ENCODE assay signal across 13 cellular contexts in the genomic region with DNA sequence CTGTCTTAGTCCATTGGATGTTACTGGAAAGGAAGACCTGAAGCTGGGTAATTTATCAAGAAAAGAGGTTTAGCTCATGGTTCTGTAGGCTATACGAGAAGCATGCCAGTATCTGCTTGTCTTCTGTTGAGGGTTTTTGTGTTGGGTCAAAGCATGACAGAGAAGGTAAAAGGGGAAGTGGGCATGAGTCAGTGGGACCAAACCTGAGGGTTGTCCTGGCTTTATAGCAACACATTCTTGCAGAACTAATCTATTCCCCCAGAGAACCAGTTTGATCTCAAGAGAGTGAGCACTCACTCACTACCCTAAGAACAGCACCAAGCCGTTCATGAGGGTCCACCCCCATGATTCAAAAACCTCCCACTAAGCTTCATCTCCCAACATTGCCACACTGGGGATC. TPM values are rescaled to one million over a fixed set of nuclear protein-coding genes. Genes with fewer than 3 reads are reported as not detected.
DNase-seq lines count a peak whose midpoint lies in the region; ATAC-seq and TF ChIP-seq lines count a peak whose summit lies in the region.
"Had no signal": no experiment of that assay in that cellular context is flagged by ENCODE, and none has a peak within 500 bp of the region (broad histone marks: within the 10 kb centered on the region; RNA-seq: fewer than 3 reads in every experiment).

No MANE protein-coding gene starts in this region.

- no peaks in the 10 kb centered on the region for H3K79me2 ChIP-seq in hepatocyte

- H3K27ac Mint-ChIP-seq in stimulated activated naive CD8-positive, alpha-beta T cell treated with anti-CD3 and anti-CD28 coated beads, Interleukin-15, Interleukin-2, amounts not matched to agents 100 ng/mL and 50 ng/mL, for 24 hours: peak overlapping the region; percentile 14

- WGBS in hepatocyte (ENCODE audit: low lambda C conversion rate, missing lambda C conversion rate): 98% methylated on average over 2 of the region's 2 CpGs

- no peaks in the 10 kb centered on the region for H3K9me3 Mint-ChIP-seq in stimulated activated naive CD8-positive, alpha-beta T cell treated with anti-CD3 and anti-CD28 coated beads, Interleukin-15, Interleukin-2, amounts not matched to agents 100 ng/mL and 50 ng/mL, for 24 hours

- no peak for TF ChIP-seq CTCF in hepatocyte (IDR thresholded peaks at IDR 0.05; ENCODE audit: poor library complexity)

- H3K4me2 ChIP-seq in hepatocyte: no peak overlapping the region

- H3K27ac ChIP-seq in hepatocyte: no peak overlapping the region
- H3K27ac ChIP-seq: foreskin keratinocyte, lower lobe of right lung had no signal

- no peaks in the 10 kb centered on the region for H3K36me3 Mint-ChIP-seq in stimulated activated naive CD8-positive, alpha-beta T cell treated with anti-CD3 and anti-CD28 coated beads, Interleukin-15, Interleukin-2, amounts not matched to agents 100 ng/mL and 50 ng/mL, for 24 hours (ENCODE audit: low read depth)

- no peak overlapping the region for H3K4me3 Mint-ChIP-seq in stimulated activated naive CD8-positive, alpha-beta T cell treated with anti-CD3 and anti-CD28 coated beads, Interleukin-15, Interleukin-2, amounts not matched to agents 100 ng/mL and 50 ng/mL, for 24 hours

- no peaks in the 10 kb centered on the region for H4K20me1 ChIP-seq in hepatocyte (ENCODE audit: insufficient read depth, poor library complexity, severe bottlenecking)

- H3K4me1 Mint-ChIP-seq in stimulated activated naive CD8-positive, alpha-beta T cell treated with anti-CD3 and anti-CD28 coated beads, Interleukin-15, Interleukin-2, amounts not matched to agents 100 ng/mL and 50 ng/mL, for 24 hours (ENCODE audit: low read depth): peaks cover 10% of the 10 kb centered on the region

- H2AFZ ChIP-seq in hepatocyte: no peak overlapping the region

- no peaks in the 10 kb centered on the region for H3K9me2 ChIP-seq in hepatocyte (replicated peaks; ENCODE audit: insufficient read depth)

- no peaks in the 10 kb centered on the region for H3K36me3 ChIP-seq in hepatocyte (replicated peaks; ENCODE audit: insufficient read depth, low read depth)
- H3K36me3 ChIP-seq: lower lobe of right lung had no signal

- no peaks in the 10 kb centered on the region for H3K9me3 ChIP-seq in hepatocyte (ENCODE audit: low read depth)
- H3K9me3 ChIP-seq: lower lobe of right lung had no signal

- no peak for DNase-seq in activated CD4-positive, CD25-positive, alpha-beta regulatory T cell treated with anti-CD3 and anti-CD28 coated beads, Interleukin-2, amount 50 U/mL, for 72 hours
- peak; percentile 36 for DNase-seq in HT1080 (ENCODE audit: low read depth)
- DNase-seq in NCI-H446 treated with DMSO at 0.1 percent for 48 hours (lab: John Stamatoyannopoulos, UW): no peak
- DNase-seq in NK-92 (lab: John Stamatoyannopoulos, UW; ENCODE audit: unreplicated experiment): no peak
- no peak for DNase-seq in hepatocyte (ENCODE audit: low spot score)
- DNase-seq: foreskin keratinocyte; GF-D8; lower lobe of right lung; right cardiac atrium; stimulated activated CD8-positive, alpha-beta memory T cell treated with anti-CD3 and anti-CD28 coated beads, Interleukin-4, amount 100 ng/mL, for 48 hours had no signal

- H3K27me3 Mint-ChIP-seq in stimulated activated naive CD8-positive, alpha-beta T cell treated with anti-CD3 and anti-CD28 coated beads, Interleukin-15, Interleukin-2, amounts not matched to agents 100 ng/mL and 50 ng/mL, for 24 hours: no peaks in the 10 kb centered on the region

- no peaks in the 10 kb centered on the region for H3K27me3 ChIP-seq in hepatocyte
- H3K27me3 ChIP-seq: foreskin keratinocyte had no signal

- peaks cover 4% of the 10 kb centered on the region for H3K4me1 ChIP-seq in hepatocyte (ENCODE audit: insufficient read depth)
- H3K4me1 ChIP-seq: foreskin keratinocyte, lower lobe of right lung had no signal

- peak; percentile 35 to 51 for ATAC-seq in activated CD4-positive, CD25-positive, alpha-beta regulatory T cell treated with anti-CD3 and anti-CD28 coated beads, Interleukin-2, amount 50 U/mL, for 24 hours
- ATAC-seq in HG02798 (IDR thresholded peaks at IDR 0.05; ENCODE audit: poor library complexity, unreplicated experiment): peak; percentile 74
- ATAC-seq: foreskin keratinocyte, lower lobe of right lung, right cardiac atrium had no signal

- H3K4me3 ChIP-seq in hepatocyte: no peak overlapping the region
- H3K4me3 ChIP-seq: lower lobe of right lung had no signal

RNA-seq across cellular contexts. Expression of gene KRAS, which starts 19.0 kb away (rescaled TPM):
- 7.7 and 11.2 TPM in 2 replicates for total RNA-seq in HT1080 (2014; rRNA removed; shearing (Covaris generic))
- 22.6 and 25.9 TPM in 2 replicates for polyA plus RNA-seq in HT1080 (2015; cell fraction: cytosol; rRNA removed)
- polyA plus RNA-seq in HT1080 (2015; cell fraction: nucleus; rRNA removed): 14.4 and 15.3 TPM in 2 replicates
- 35.7 and 43.6 TPM in 2 replicates for total RNA-seq in hepatocyte
- 41.0 and 42.5 TPM in 2 replicates for polyA plus RNA-seq in hepatocyte
